In the genomic region with DNA sequence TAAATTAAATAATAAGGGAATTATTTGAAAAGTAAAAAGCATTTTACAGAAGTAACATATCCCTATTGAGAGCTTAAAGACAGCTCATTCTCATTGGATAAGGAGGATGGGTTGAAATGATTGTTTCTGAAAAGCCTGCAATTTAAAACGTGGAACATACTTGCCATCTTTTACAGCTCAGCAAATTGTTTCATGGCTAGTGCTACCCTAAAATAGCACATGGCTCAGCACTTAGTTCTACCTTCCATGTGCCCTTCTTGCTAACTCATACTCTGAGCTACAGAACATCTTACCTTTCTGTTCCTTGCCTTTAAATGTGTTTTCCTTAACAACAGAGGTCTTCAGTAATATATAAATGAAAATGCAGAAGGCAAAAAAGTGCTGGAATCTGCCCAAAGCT, we compare ENCODE assay signal across 17 cellular contexts. TPM values are rescaled to one million over a fixed set of nuclear protein-coding genes. Genes with fewer than 3 reads are reported as not detected.
DNase-seq lines count a peak whose midpoint lies in the region; ATAC-seq and FAIRE-seq lines count a peak whose summit lies in the region.
"Had no signal": no experiment of that assay in that cellular context is flagged by ENCODE, and none has a peak within 500 bp of the region (broad histone marks: within the 10 kb centered on the region; RNA-seq: fewer than 3 reads in every experiment).

No MANE protein-coding gene starts in this region.

- no peaks in the 10 kb centered on the region for H3K4me1 ChIP-seq in right cardiac atrium (ENCODE audit: control insufficient read depth, insufficient read depth, low read length)

- 24% methylated on average over 1 of the region's 1 CpG for WGBS in right cardiac atrium

- H3K27me3 ChIP-seq in right cardiac atrium (ENCODE audit: control insufficient read depth, insufficient read depth) = no peaks in the 10 kb centered on the region
- H3K27me3 ChIP-seq: BE2C had no signal

- no peak overlapping the region for H3K27ac ChIP-seq in right cardiac atrium (ENCODE audit: low read length)
- H3K27ac ChIP-seq: C4-2B had no signal

- FAIRE-seq in G401.6 (lab: Jason Lieb, UNC) (peak; percentile 21), urothelium cell line (lab: Jason Lieb, UNC) (peak; percentile 67)
- FAIRE-seq: A204.1 had no signal

- H3K9me3 ChIP-seq in right cardiac atrium (ENCODE audit: control insufficient read depth, low read length) = no peaks in the 10 kb centered on the region
- H3K9me3 ChIP-seq: BE2C had no signal

- DNase-seq in Right ventricle myocardium superior = no peak
- DNase-seq in right cardiac atrium = no peak
- peak; percentile 34 for DNase-seq in RPMI8226
- DNase-seq in urothelium cell line (ENCODE audit: low spot score) = no peak
- DNase-seq in activated CD4-positive, CD25-positive, alpha-beta regulatory T cell (lab: John Stamatoyannopoulos, UW) = no peak
- DNase-seq in NCI-H510A (lab: John Stamatoyannopoulos, UW) = no peak
- DNase-seq: BE2C; CD4-positive, alpha-beta memory T cell; DMS153; DMS79 treated with DMSO at 0.1 percent for 48 hours; EL; GDM1; H7 had no signal

- ATAC-seq in Right ventricle myocardium superior (ENCODE audit: poor library complexity) = peak; percentile 73
- no peak for ATAC-seq in right cardiac atrium

- intact Hi-C loops in Right ventricle myocardium superior (cut with DNase I) (loop anchor here (10.0 kb wide), 2 partner anchors 205 to 545 kb away; no protein-coding TSS in a partner anchor), right cardiac atrium (cut with DNase I) (loop anchor here in 2 of 4 donors (10.0 kb wide), 2 partner anchors 345 to 555 kb away; no protein-coding TSS in a partner anchor)

- H3K4me3 ChIP-seq in right cardiac atrium (ENCODE audit: low read length) = no peak overlapping the region

RNA-seq across cellular contexts. Expression of a gene that starts 8.6 kb away (rescaled TPM):
- total RNA-seq in Right ventricle myocardium superior (66.9 TPM), right cardiac atrium (10 to 100 TPM; 32.9 to 42.3 (median 41.0) TPM)
- polyA plus RNA-seq in right cardiac atrium = 10.1 TPM
- polyA plus RNA-seq: CD4-positive, alpha-beta memory T cell; IgD-negative memory B cell had no signal
